In the genomic region with DNA sequence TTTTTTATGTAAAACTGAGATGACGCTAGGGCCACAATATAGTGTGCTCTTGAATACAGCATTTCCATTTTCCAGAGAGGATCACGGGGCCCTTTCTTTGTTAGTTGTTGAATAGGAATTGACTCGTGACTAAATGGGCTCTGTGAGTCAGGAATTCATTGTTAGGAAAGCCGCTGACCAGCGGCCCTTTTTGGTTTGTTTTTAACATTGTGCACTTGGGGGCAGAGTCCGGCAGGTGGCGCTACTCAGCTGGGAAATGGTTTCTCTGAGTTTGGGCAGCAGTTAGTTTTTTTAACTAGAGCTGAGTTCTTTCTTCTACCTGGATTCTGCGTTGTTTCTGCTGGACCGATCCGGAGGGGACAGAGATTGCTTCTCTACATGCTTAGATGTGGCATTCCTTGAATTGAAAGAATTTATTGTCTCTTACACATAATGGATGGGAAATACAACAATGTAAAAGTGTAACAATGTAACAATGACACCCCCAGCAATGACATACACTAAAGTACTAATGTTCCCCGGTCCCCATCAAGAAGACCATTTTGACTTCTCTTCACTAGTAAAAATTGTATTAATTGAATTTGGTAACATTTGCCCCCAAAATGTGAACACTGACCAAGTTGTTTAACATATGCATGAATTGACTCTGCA, we compare ENCODE assay signal across 1 cellular context.
A peak's percentile ranks its signal among the peaks of the same experiment; 100 is the strongest.
TF ChIP-seq lines count a peak whose summit lies in the region.

No MANE protein-coding gene starts in this region.

TF ChIP-seq in K562, 482 proteins besides CTCF, POLR2A, EP300 and RAD21 (continued from another document):
- TF ChIP-seq SAP30 (IDR thresholded peaks at IDR 0.05; ENCODE audit: borderline replicate concordance, insufficient read depth, low read depth, low read length, poor library complexity, severe bottlenecking): no peak
- TF ChIP-seq ZNF253 (CRISPR knock-in tag; conservative IDR thresholded peaks at IDR 0.05): no peak
- 0 out of 2 replicates have a peak, but pooled peaks have one; percentile 34 for TF ChIP-seq KLF16 (IDR thresholded peaks at IDR 0.05)
- no peak for TF ChIP-seq ZNF282 (CRISPR knock-in tag; IDR thresholded peaks at IDR 0.05)
- peak; percentile 41; the same call in 1 of the 2 replicates for TF ChIP-seq ZNF384 (IDR thresholded peaks at IDR 0.05; ENCODE audit: low read depth, low read length)
- TF ChIP-seq, protein P1, sequence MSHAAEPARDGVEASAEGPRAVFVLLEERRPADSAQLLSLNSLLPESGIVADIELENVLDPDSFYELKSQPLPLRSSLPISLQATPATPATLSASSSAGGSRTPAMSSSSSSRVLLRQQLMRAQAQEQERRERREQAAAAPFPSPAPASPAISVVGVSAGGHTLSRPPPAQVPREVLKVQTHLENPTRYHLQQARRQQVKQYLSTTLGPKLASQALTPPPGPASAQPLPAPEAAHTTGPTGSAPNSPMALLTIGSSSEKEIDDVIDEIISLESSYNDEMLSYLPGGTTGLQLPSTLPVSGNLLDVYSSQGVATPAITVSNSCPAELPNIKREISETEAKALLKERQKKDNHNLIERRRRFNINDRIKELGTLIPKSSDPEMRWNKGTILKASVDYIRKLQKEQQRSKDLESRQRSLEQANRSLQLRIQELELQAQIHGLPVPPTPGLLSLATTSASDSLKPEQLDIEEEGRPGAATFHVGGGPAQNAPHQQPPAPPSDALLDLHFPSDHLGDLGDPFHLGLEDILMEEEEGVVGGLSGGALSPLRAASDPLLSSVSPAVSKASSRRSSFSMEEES (CRISPR knock-in tag; IDR thresholded peaks at IDR 0.05): peak; percentile 14; the same call in 1 of the 2 replicates
TF ChIP-seq in K562: peak in this region for 6.
